In genomic region chr6:12605888-12606345, GRCh38 we compare ENCODE assay signal across 8 cellular contexts.
DNase-seq lines count a peak whose midpoint lies in the region; ATAC-seq, FAIRE-seq and TF ChIP-seq lines count a peak whose summit lies in the region.

No MANE protein-coding gene starts in this region.

- H3K27me3 ChIP-seq in cardiac muscle cell = no peaks in the 10 kb centered on the region

- H3K36me3 ChIP-seq in cardiac muscle cell = no peaks in the 10 kb centered on the region

- DNase-seq in D721Med (ENCODE audit: insufficient read length, low spot score) (no peak), HPDE6-E6E7 (ENCODE audit: extremely low spot score) (peak; percentile 38), NOMO-1 (lab: John Stamatoyannopoulos, UW; ENCODE audit: unreplicated experiment in 2 of 2) (peak; percentile 57 to 73), cardiac muscle cell (ENCODE audit: low read depth in 1 of 2, low spot score in 1 of 2) (peak; percentile 76 to 79), renal cortical epithelial cell (ENCODE audit: low read depth) (peak; percentile 70), activated gamma-delta T cell (lab: John Stamatoyannopoulos, UW) (no peak)
- peak; percentile 22 for DNase-seq in activated T-helper 2 cell treated with anti-CD3 and anti-CD28 coated beads, Interferon-gamma antibody, Interleukin-2, Interleukin-4, amounts not matched to agents 10 μg/mL and 5 μg/mL and 100 μg/mL, durations not matched to agents 14 hours and 24 hours and 36 hours (ENCODE audit: low spot score)

- intact Hi-C loops in activated T-helper 2 cell treated with anti-CD3 and anti-CD28 coated beads, Interferon-gamma antibody, Interleukin-2, Interleukin-4, amounts not matched to agents 10 μg/mL and 5 μg/mL and 100 μg/mL, durations not matched to agents 14 hours and 24 hours and 36 hours (cut with micrococcal nuclease) = loop anchor here (5.0 kb wide), 3 partner anchors 314 to 1019 kb away; partner anchors contain the start of gene EDN1

- no peaks in the 10 kb centered on the region for H3K9me3 Mint-ChIP-seq in activated T-helper 2 cell treated with anti-CD3 and anti-CD28 coated beads, Interferon-gamma antibody, Interleukin-2, Interleukin-4, amounts not matched to agents 10 μg/mL and 5 μg/mL and 100 μg/mL, durations not matched to agents 14 hours and 24 hours and 36 hours

- H3K27ac ChIP-seq in cardiac muscle cell = no peak overlapping the region

- no peaks in the 10 kb centered on the region for H3K36me3 Mint-ChIP-seq in activated T-helper 2 cell treated with anti-CD3 and anti-CD28 coated beads, Interferon-gamma antibody, Interleukin-2, Interleukin-4, amounts not matched to agents 10 μg/mL and 5 μg/mL and 100 μg/mL, durations not matched to agents 14 hours and 24 hours and 36 hours (ENCODE audit: low read depth)

- H3K4me1 Mint-ChIP-seq in activated T-helper 2 cell treated with anti-CD3 and anti-CD28 coated beads, Interferon-gamma antibody, Interleukin-2, Interleukin-4, amounts not matched to agents 10 μg/mL and 5 μg/mL and 100 μg/mL, durations not matched to agents 14 hours and 24 hours and 36 hours (ENCODE audit: low read depth) = peaks cover 9% of the 10 kb centered on the region

- TF ChIP-seq CTCF in D721Med (IDR thresholded peaks at IDR 0.05; ENCODE audit: insufficient read depth, missing control alignments) (peak; percentile 70), cardiac muscle cell (IDR thresholded peaks at IDR 0.05; ENCODE audit: low read depth, low read length) (peak; percentile 66)

- H3K27ac Mint-ChIP-seq in activated T-helper 2 cell treated with anti-CD3 and anti-CD28 coated beads, Interferon-gamma antibody, Interleukin-2, Interleukin-4, amounts not matched to agents 10 μg/mL and 5 μg/mL and 100 μg/mL, durations not matched to agents 14 hours and 24 hours and 36 hours = no peak overlapping the region

- no peak overlapping the region for H3K4me3 ChIP-seq in cardiac muscle cell

- peaks cover 10% of the 10 kb centered on the region for H3K27me3 Mint-ChIP-seq in activated T-helper 2 cell treated with anti-CD3 and anti-CD28 coated beads, Interferon-gamma antibody, Interleukin-2, Interleukin-4, amounts not matched to agents 10 μg/mL and 5 μg/mL and 100 μg/mL, durations not matched to agents 14 hours and 24 hours and 36 hours (ENCODE audit: low read depth)

- H3K4me1 ChIP-seq in cardiac muscle cell (ENCODE audit: low read depth) = no peaks in the 10 kb centered on the region

- H3K4me3 Mint-ChIP-seq in activated T-helper 2 cell treated with anti-CD3 and anti-CD28 coated beads, Interferon-gamma antibody, Interleukin-2, Interleukin-4, amounts not matched to agents 10 μg/mL and 5 μg/mL and 100 μg/mL, durations not matched to agents 14 hours and 24 hours and 36 hours (ENCODE audit: low read depth) = peak overlapping the region; percentile 38

- ATAC-seq in GM19452 (IDR thresholded peaks at IDR 0.05; ENCODE audit: unreplicated experiment) = peak; percentile 39

- H3K9me3 ChIP-seq in cardiac muscle cell (ENCODE audit: low read depth) = no peaks in the 10 kb centered on the region

- peak; percentile 63 for FAIRE-seq in D721Med (lab: Jason Lieb, UNC)

Comparison
In these comparisons a context has a peak if more than half of its experiments do, and no peak if none do; other contexts are left out.
1. DNase-seq: peak in HPDE6-E6E7 (single experiment), NOMO-1 (2 of 2), activated T-helper 2 cell treated with anti-CD3 and anti-CD28 coated beads, Interferon-gamma antibody, Interleukin-2, Interleukin-4, amounts not matched to agents 10 μg/mL and 5 μg/mL and 100 μg/mL, durations not matched to agents 14 hours and 24 hours and 36 hours (single experiment), cardiac muscle cell (2 of 2) and renal cortical epithelial cell (single experiment); none in D721Med (single experiment) and activated gamma-delta T cell (single experiment).